ENCODE assay signal across 9 cellular contexts in the genomic region with DNA sequence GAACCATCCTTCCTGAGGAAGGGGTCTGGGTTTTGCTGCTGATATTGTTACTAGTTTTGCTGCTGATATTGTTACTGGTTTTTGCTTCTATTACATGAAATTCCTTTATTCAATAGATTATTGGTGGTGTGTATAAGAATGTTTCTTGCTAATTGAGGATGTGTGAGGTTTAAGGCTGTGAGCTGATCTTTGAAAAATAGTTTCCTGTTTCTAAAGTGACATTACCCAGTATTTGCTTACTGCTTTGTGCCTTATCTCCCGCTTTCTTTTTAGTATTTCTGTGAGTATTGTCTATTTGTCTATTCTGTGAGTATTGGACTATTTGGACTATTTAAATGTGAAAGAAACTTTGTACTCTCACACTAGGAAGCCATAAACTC. TPM values are rescaled to one million over a fixed set of nuclear protein-coding genes. Genes with fewer than 3 reads are reported as not detected.
DNase-seq lines count a peak whose midpoint lies in the region; ATAC-seq and TF ChIP-seq lines count a peak whose summit lies in the region.
"Had no signal": no experiment of that assay in that cellular context is flagged by ENCODE, and none has a peak within 500 bp of the region (broad histone marks: within the 10 kb centered on the region; RNA-seq: fewer than 3 reads in every experiment).

No MANE protein-coding gene starts in this region.

- H2AFZ ChIP-seq in OCI-LY7 (ENCODE audit: low read length) = no peak overlapping the region

- ATAC-seq in WTC11 = no peak
- ATAC-seq in GM18520 (IDR thresholded peaks at IDR 0.05; ENCODE audit: unreplicated experiment) = no peak

- H3K27me3 Mint-ChIP-seq in CD8-positive, alpha-beta memory T cell = peaks cover 0 to 6% of the 10 kb centered on the region in 2 donors
- no peaks in the 10 kb centered on the region for H3K27me3 Mint-ChIP-seq in WTC11 (ENCODE audit: low read depth)

- H3K27me3 ChIP-seq in CD8-positive, alpha-beta memory T cell (ENCODE audit: insufficient read depth, low read length, poor library complexity, severe bottlenecking) = no peaks in the 10 kb centered on the region

- H3K36me3 Mint-ChIP-seq in CD8-positive, alpha-beta memory T cell = peaks cover 0 to 34% (median 10%) of the 10 kb centered on the region in 3 donors
- H3K36me3 Mint-ChIP-seq in WTC11 = 0 out of 2 replicates have a peak, but pooled peaks cover 3% of the 10 kb centered on the region

- H4K20me1 ChIP-seq in OCI-LY7 (ENCODE audit: insufficient read depth, low read length) = no peaks in the 10 kb centered on the region

- 55 to 76% methylated on average over 1 of the region's 1 CpG for WGBS in lower leg skin, 2 donors

- POLR2A ChIA-PET in CD8-positive, alpha-beta memory T cell (lab: Charles Lee) = interaction anchor here (1.0 to 13.1 kb wide), 6 partner anchors 10 to 47 kb away, joined by 3 to 221 read pairs (median 4); no protein-coding TSS in a partner anchor
- POLR2A ChIA-PET in WTC11 (lab: Charles Lee) (no interaction called here), OCI-LY7 (lab: Charles Lee) (interaction anchor here (1.1 kb wide), 1 partner anchor 12 kb away, joined by 4 read pairs; no protein-coding TSS in a partner anchor)

- peak overlapping the region; percentile 83 to 93 (median 89) for H3K4me3 Mint-ChIP-seq in CD8-positive, alpha-beta memory T cell
- no peak overlapping the region for H3K4me3 Mint-ChIP-seq in WTC11

- DNase-seq in CD8-positive, alpha-beta memory T cell = no peak
- DNase-seq in WTC11 (ENCODE audit: low spot score) (no peak), fibroblast of mammary gland (ENCODE audit: low read depth) (no peak), retinal pigment epithelial cell (ENCODE audit: low read depth) (no peak), NCI-H2029 treated with DMSO at 0.1 percent for 48 hours (lab: John Stamatoyannopoulos, UW) (no peak), OCI-LY7 (ENCODE audit: low spot score) (no peak), lower leg skin (ENCODE audit: low spot score in 2 of 2) (no peak)
- DNase-seq: NCI-H510A had no signal

- no peak for TF ChIP-seq POLR2A in lower leg skin (IDR thresholded peaks at IDR 0.05)

- CTCF ChIA-PET in CD8-positive, alpha-beta memory T cell (lab: Charles Lee) = interaction anchor here (0.8 to 7.3 kb wide), 6 partner anchors 8 to 41 kb away, joined by 3 to 91 read pairs (median 9); no protein-coding TSS in a partner anchor
- CTCF ChIA-PET in WTC11 (lab: Charles Lee) (interaction anchor here (1.0 kb wide), 1 partner anchor 17 kb away, joined by 3 read pairs; no protein-coding TSS in a partner anchor), OCI-LY7 (lab: Charles Lee; ENCODE audit: unreplicated experiment) (no interaction called here)

- peaks cover 93 to 97% (median 94%) of the 10 kb centered on the region in 3 donors for H3K4me1 Mint-ChIP-seq in CD8-positive, alpha-beta memory T cell
- H3K4me1 Mint-ChIP-seq in WTC11 = peaks cover 18% of the 10 kb centered on the region

- H3K27ac ChIP-seq in CD8-positive, alpha-beta memory T cell (ENCODE audit: low read depth, low read length) = peak overlapping the region; percentile 81
- H3K27ac ChIP-seq in OCI-LY7 (ENCODE audit: low read depth, low read length, poor library complexity, severe bottlenecking) = no peak overlapping the region

- no TSS peak for BruUV-seq in OCI-LY7 (replicated peaks; lab: Mats Ljungman, UMichigan)

- H3K4me2 ChIP-seq in OCI-LY7 (ENCODE audit: low read length) = no peak overlapping the region

- H3K36me3 ChIP-seq in CD8-positive, alpha-beta memory T cell (ENCODE audit: insufficient read depth, low read length) = no peaks in the 10 kb centered on the region
- no peaks in the 10 kb centered on the region for H3K36me3 ChIP-seq in OCI-LY7 (ENCODE audit: insufficient read depth, low read length)

- peaks cover 0 to 4% (median 2%) of the 10 kb centered on the region in 5 donors for H3K9me3 Mint-ChIP-seq in CD8-positive, alpha-beta memory T cell
- 0 out of 2 replicates have a peak, but pooled peaks cover under 1% of the 10 kb centered on the region for H3K9me3 Mint-ChIP-seq in WTC11

- peak overlapping the region; percentile 91 to 99 (median 98) for H3K27ac Mint-ChIP-seq in CD8-positive, alpha-beta memory T cell
- H3K27ac Mint-ChIP-seq in WTC11 = 0 out of 2 replicates have a peak overlapping the region, but pooled peaks have one; percentile 67

- intact Hi-C loops in OCI-LY7 (cut with micrococcal nuclease; ENCODE audit: unreplicated experiment) (no loop called here), lower leg skin (cut with DNase I; ENCODE audit: low total_unique reads) (no loop called here)

- peaks cover 92% of the 10 kb centered on the region for H3K4me1 ChIP-seq in CD8-positive, alpha-beta memory T cell (ENCODE audit: insufficient read depth, low read length)
- no peaks in the 10 kb centered on the region for H3K4me1 ChIP-seq in OCI-LY7 (ENCODE audit: insufficient read depth, low read length, poor library complexity, severe bottlenecking)

- no peaks in the 10 kb centered on the region for H3K9me2 ChIP-seq in OCI-LY7 (ENCODE audit: insufficient read depth, low read length)

- no peaks in the 10 kb centered on the region for H3K79me2 ChIP-seq in OCI-LY7 (ENCODE audit: insufficient read depth, low read depth, low read length)

- TF ChIP-seq CTCF in WTC11 (IDR thresholded peaks at IDR 0.05) = no peak
- no peak for TF ChIP-seq CTCF in fibroblast of mammary gland (conservative IDR thresholded peaks at IDR 0.05; ENCODE audit: control insufficient read depth, insufficient read depth, low read depth, low read length)
- no peak for TF ChIP-seq CTCF in retinal pigment epithelial cell (conservative IDR thresholded peaks at IDR 0.05; ENCODE audit: low read depth, low read length)
- TF ChIP-seq CTCF in OCI-LY7 (conservative IDR thresholded peaks at IDR 0.05; ENCODE audit: low read length) = no peak
- no peak for TF ChIP-seq CTCF in lower leg skin (IDR thresholded peaks at IDR 0.05)

- no peaks in the 10 kb centered on the region for H3K9me3 ChIP-seq in CD8-positive, alpha-beta memory T cell (ENCODE audit: low read length)
- no peaks in the 10 kb centered on the region for H3K9me3 ChIP-seq in OCI-LY7 (ENCODE audit: low read length)

- H3K4me3 ChIP-seq in CD8-positive, alpha-beta memory T cell (ENCODE audit: low read length) = peak overlapping the region; percentile 48
- H3K4me3 ChIP-seq in fibroblast of mammary gland (ENCODE audit: control insufficient read depth, low read depth, low read length) = peak overlapping the region; percentile 45
- peak overlapping the region; percentile 58 for H3K4me3 ChIP-seq in retinal pigment epithelial cell (ENCODE audit: low read length)
- H3K4me3 ChIP-seq in OCI-LY7 (ENCODE audit: low read depth, low read length, poor library complexity, severe bottlenecking) = no peak overlapping the region
- H3K4me3 ChIP-seq in lower leg skin (ENCODE audit: low read depth, poor library complexity, severe bottlenecking) = no peak overlapping the region

TF ChIP-seq in WTC11, 78 proteins besides CTCF, POLR2A, EP300 and RAD21 (continues in another document):
- TF ChIP-seq ZNF317 (CRISPR knock-in tag; IDR thresholded peaks at IDR 0.05; ENCODE audit: borderline replicate concordance, low read depth) (no peak), FOXP1 (CRISPR knock-in tag; IDR thresholded peaks at IDR 0.05; ENCODE audit: borderline replicate concordance) (no peak), ZNF232 (CRISPR knock-in tag; IDR thresholded peaks at IDR 0.05) (no peak), SMAD3 (CRISPR knock-in tag; IDR thresholded peaks at IDR 0.05; ENCODE audit: borderline replicate concordance) (no peak), NFE2L1 (CRISPR knock-in tag; IDR thresholded peaks at IDR 0.05) (no peak), FOXK1 (CRISPR knock-in tag; IDR thresholded peaks at IDR 0.05) (no peak), ETV6 (CRISPR knock-in tag; IDR thresholded peaks at IDR 0.05) (no peak), EMX1 (CRISPR knock-in tag; IDR thresholded peaks at IDR 0.05) (no peak), ZNF219 (CRISPR knock-in tag; IDR thresholded peaks at IDR 0.05; ENCODE audit: borderline replicate concordance) (no peak), IRF2 (CRISPR knock-in tag; IDR thresholded peaks at IDR 0.05; ENCODE audit: borderline replicate concordance, low read depth) (no peak), ZNF263 (CRISPR knock-in tag; IDR thresholded peaks at IDR 0.05; ENCODE audit: low read depth) (no peak), ZNF416 (CRISPR knock-in tag; IDR thresholded peaks at IDR 0.05) (no peak), JAZF1 (CRISPR knock-in tag; IDR thresholded peaks at IDR 0.05) (no peak)
- TF ChIP-seq, protein P1, sequence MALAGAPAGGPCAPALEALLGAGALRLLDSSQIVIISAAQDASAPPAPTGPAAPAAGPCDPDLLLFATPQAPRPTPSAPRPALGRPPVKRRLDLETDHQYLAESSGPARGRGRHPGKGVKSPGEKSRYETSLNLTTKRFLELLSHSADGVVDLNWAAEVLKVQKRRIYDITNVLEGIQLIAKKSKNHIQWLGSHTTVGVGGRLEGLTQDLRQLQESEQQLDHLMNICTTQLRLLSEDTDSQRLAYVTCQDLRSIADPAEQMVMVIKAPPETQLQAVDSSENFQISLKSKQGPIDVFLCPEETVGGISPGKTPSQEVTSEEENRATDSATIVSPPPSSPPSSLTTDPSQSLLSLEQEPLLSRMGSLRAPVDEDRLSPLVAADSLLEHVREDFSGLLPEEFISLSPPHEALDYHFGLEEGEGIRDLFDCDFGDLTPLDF (CRISPR knock-in tag; IDR thresholded peaks at IDR 0.05) = no peak
- TF ChIP-seq, protein P2, sequence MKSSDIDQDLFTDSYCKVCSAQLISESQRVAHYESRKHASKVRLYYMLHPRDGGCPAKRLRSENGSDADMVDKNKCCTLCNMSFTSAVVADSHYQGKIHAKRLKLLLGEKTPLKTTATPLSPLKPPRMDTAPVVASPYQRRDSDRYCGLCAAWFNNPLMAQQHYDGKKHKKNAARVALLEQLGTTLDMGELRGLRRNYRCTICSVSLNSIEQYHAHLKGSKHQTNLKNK (CRISPR knock-in tag; IDR thresholded peaks at IDR 0.05) = no peak
- TF ChIP-seq, protein P3, sequence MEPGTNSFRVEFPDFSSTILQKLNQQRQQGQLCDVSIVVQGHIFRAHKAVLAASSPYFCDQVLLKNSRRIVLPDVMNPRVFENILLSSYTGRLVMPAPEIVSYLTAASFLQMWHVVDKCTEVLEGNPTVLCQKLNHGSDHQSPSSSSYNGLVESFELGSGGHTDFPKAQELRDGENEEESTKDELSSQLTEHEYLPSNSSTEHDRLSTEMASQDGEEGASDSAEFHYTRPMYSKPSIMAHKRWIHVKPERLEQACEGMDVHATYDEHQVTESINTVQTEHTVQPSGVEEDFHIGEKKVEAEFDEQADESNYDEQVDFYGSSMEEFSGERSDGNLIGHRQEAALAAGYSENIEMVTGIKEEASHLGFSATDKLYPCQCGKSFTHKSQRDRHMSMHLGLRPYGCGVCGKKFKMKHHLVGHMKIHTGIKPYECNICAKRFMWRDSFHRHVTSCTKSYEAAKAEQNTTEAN (CRISPR knock-in tag; IDR thresholded peaks at IDR 0.05) = no peak

RNA-seq across cellular contexts. Expression of a gene that starts 38.2 kb away (rescaled TPM):
- not detected for total RNA-seq in CD8-positive, alpha-beta memory T cell
- polyA plus RNA-seq in CD8-positive, alpha-beta memory T cell = not detected
- total RNA-seq in WTC11 (2021) (not detected in 3 replicates), OCI-LY7 (2022) (not detected in 2 replicates), lower leg skin (under 1 TPM in 1 of 4 donors, not detected in 3; 0.53 TPM)
- total RNA-seq in OCI-LY7 (2014; rRNA removed; shearing (Covaris generic)) = not detected in 2 replicates

Comparison
In these comparisons a context has a peak if more than half of its experiments do, and no peak if none do; other contexts are left out.
1. H3K4me3 ChIP-seq: peak in CD8-positive, alpha-beta memory T cell (single experiment), fibroblast of mammary gland (single experiment) and retinal pigment epithelial cell (single experiment); none in OCI-LY7 (single experiment) and lower leg skin (single experiment).